ENCODE assay signal across 1 cellular context in genomic region chr12:103948746-103949406, GRCh38.
TF ChIP-seq lines count a peak whose summit lies in the region.

No MANE protein-coding gene starts in this region.

TF ChIP-seq in H1, 55 proteins besides CTCF, POLR2A, EP300 and RAD21:
- TF ChIP-seq, protein P1, sequence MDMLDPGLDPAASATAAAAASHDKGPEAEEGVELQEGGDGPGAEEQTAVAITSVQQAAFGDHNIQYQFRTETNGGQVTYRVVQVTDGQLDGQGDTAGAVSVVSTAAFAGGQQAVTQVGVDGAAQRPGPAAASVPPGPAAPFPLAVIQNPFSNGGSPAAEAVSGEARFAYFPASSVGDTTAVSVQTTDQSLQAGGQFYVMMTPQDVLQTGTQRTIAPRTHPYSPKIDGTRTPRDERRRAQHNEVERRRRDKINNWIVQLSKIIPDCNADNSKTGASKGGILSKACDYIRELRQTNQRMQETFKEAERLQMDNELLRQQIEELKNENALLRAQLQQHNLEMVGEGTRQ (IDR thresholded peaks at IDR 0.05; ENCODE audit: low read length) = no peak
- no peak for TF ChIP-seq KDM1A (IDR thresholded peaks at IDR 0.05; ENCODE audit: borderline replicate concordance, low read length)
- no peak for TF ChIP-seq SAP30 (IDR thresholded peaks at IDR 0.05; ENCODE audit: insufficient read depth, insufficient replicate concordance, low read length)
- peak; percentile 73 for TF ChIP-seq POLR2AphosphoS5 (IDR thresholded peaks at IDR 0.05; ENCODE audit: low read depth, low read length)
